13 cellular contexts compared by ENCODE assay signal in the genomic region with DNA sequence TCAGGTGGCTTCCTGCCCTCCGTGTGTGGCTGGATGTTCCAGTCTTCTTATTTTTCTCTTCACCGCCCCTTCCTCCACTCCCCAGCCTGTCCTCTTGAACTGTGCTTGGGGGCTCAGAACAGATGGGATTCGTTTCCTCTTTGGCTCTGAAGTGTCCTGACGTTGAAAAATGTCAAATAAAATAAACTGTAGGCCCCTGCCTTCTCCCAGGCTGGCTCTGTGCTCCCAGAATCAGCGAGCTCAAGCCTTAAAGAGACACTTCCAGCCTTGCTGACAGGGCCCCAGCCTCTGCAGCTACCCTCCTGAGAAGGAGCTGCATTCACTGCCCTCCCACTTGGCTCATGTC.
A peak's percentile ranks its signal among the peaks of the same experiment; 100 is the strongest.
DNase-seq lines count a peak whose midpoint lies in the region; ATAC-seq and TF ChIP-seq lines count a peak whose summit lies in the region.
"Had no signal": no experiment of that assay in that cellular context is flagged by ENCODE, and none has a peak within 500 bp of the region (broad histone marks: within the 10 kb centered on the region; RNA-seq: fewer than 3 reads in every experiment).

No MANE protein-coding gene starts in this region.

- 32 to 33% methylated on average over 5 of the region's 5 CpGs for WGBS in GM23248 (ENCODE audit: low coverage in 1 of 2, low lambda C conversion rate in 2 of 2, missing lambda C conversion rate in 2 of 2), 2 experiments
- 42 to 61% (median 46%) methylated on average over 5 of the region's 5 CpGs for WGBS in psoas muscle, 3 donors

- DNase-seq in GM23248, result no peak
- DNase-seq in WTC11 (ENCODE audit: low spot score), result no peak
- DNase-seq in left ventricle myocardium inferior, result no peak
- no peak for DNase-seq in psoas muscle
- DNase-seq in cerebellar nuclear complex (lab: John Stamatoyannopoulos, UW), result no peak
- DNase-seq in T-helper 1 cell, result no peak
- DNase-seq: activated CD8-positive, alpha-beta memory T cell treated with anti-CD3 and anti-CD28 coated beads for 24 hours; activated naive CD4-positive, alpha-beta T cell treated with Interleukin-2 at 50 U/mL for 16 hours; KG1; NCI-H2081 treated with DMSO at 0.1 percent for 48 hours; T1000 had no signal

- H3K27me3 Mint-ChIP-seq in WTC11 (ENCODE audit: low read depth), result no peaks in the 10 kb centered on the region

- peaks cover 55% of the 10 kb centered on the region for H3K4me1 ChIP-seq in GM23248 (ENCODE audit: insufficient read depth)
- peaks cover 99% of the 10 kb centered on the region for H3K4me1 ChIP-seq in left ventricle myocardium inferior
- H3K4me1 ChIP-seq in psoas muscle, result peaks cover 36% of the 10 kb centered on the region

- peak overlapping the region; percentile 48 for H3K4me2 ChIP-seq in GM23248 (ENCODE audit: unreplicated experiment)

- intact Hi-C loops in left ventricle myocardium inferior (cut with micrococcal nuclease), result no loop called here
- intact Hi-C loops in psoas muscle (cut with DNase I), result no loop called here

- H4K20me1 ChIP-seq in GM23248 (ENCODE audit: insufficient read depth), result no peaks in the 10 kb centered on the region

- ATAC-seq in WTC11 (peak; percentile 25; the same call in 1 of the 2 replicates), psoas muscle (no peak), GM18502 (IDR thresholded peaks at IDR 0.05; ENCODE audit: poor library complexity, unreplicated experiment) (no peak), GM21825 (IDR thresholded peaks at IDR 0.05; ENCODE audit: unreplicated experiment) (no peak)

- TF ChIP-seq CTCF in WTC11 (IDR thresholded peaks at IDR 0.05) (no peak), left ventricle myocardium inferior (IDR thresholded peaks at IDR 0.05; ENCODE audit: borderline replicate concordance) (no peak), psoas muscle (IDR thresholded peaks at IDR 0.05) (no peak)

- in situ Hi-C loops in GM23248 (cut with MboI), result no loop called here

- CTCF ChIA-PET in WTC11 (lab: Charles Lee), result interaction anchor here (0.7 to 5.5 kb wide), 3 partner anchors 9 to 68 kb away, joined by 5 to 32 read pairs (median 6); no protein-coding TSS in a partner anchor

- POLR2A ChIA-PET in WTC11 (lab: Charles Lee), result no interaction called here

- peaks cover 95% of the 10 kb centered on the region for H3K79me2 ChIP-seq in GM23248 (ENCODE audit: insufficient read depth)

- H3K9ac ChIP-seq in GM23248, result peak overlapping the region; percentile 22

- H3K9me3 ChIP-seq in GM23248 (ENCODE audit: low read depth) (no peaks in the 10 kb centered on the region), left ventricle myocardium inferior (replicated peaks) (no peaks in the 10 kb centered on the region), psoas muscle (no peaks in the 10 kb centered on the region)

- H3K27ac Mint-ChIP-seq in WTC11, result no peak overlapping the region

- H3K9me2 ChIP-seq in GM23248 (ENCODE audit: insufficient read depth), result no peaks in the 10 kb centered on the region

- H3K4me1 Mint-ChIP-seq in WTC11, result peaks cover 34% of the 10 kb centered on the region

- no peaks in the 10 kb centered on the region; the same call in 1 of the 2 replicates for H3K36me3 ChIP-seq in GM23248 (ENCODE audit: low read depth)
- H3K36me3 ChIP-seq in left ventricle myocardium inferior, result no peaks in the 10 kb centered on the region
- no peaks in the 10 kb centered on the region for H3K36me3 ChIP-seq in psoas muscle (ENCODE audit: insufficient read depth in 1 of 2, low read depth in 1 of 2)

- no peak overlapping the region for H2AFZ ChIP-seq in GM23248

- no peak overlapping the region for H3K4me3 ChIP-seq in GM23248
- no peak overlapping the region for H3K4me3 ChIP-seq in left ventricle myocardium inferior
- no peak overlapping the region for H3K4me3 ChIP-seq in psoas muscle

- H3K9me3 Mint-ChIP-seq in WTC11, result no peaks in the 10 kb centered on the region

- peak overlapping the region; percentile 92 for H3K27ac ChIP-seq in GM23248
- H3K27ac ChIP-seq in left ventricle myocardium inferior (replicated peaks), result peak overlapping the region; percentile 87
- peak overlapping the region; percentile 47 for H3K27ac ChIP-seq in psoas muscle

- H3K27me3 ChIP-seq in GM23248 (replicated peaks; ENCODE audit: insufficient read depth), result no peaks in the 10 kb centered on the region
- H3K27me3 ChIP-seq in left ventricle myocardium inferior (ENCODE audit: low read depth), result no peaks in the 10 kb centered on the region
- H3K27me3 ChIP-seq in psoas muscle (ENCODE audit: insufficient read depth in 3 of 3, low read length in 2 of 3), result no peaks in the 10 kb centered on the region

- H3F3A ChIP-seq in GM23248 (ENCODE audit: insufficient read depth), result peaks cover 69% of the 10 kb centered on the region

- H3K36me3 Mint-ChIP-seq in WTC11, result no peaks in the 10 kb centered on the region

- H3K4me3 Mint-ChIP-seq in WTC11, result no peak overlapping the region

TF ChIP-seq in WTC11, 78 proteins besides CTCF, POLR2A, EP300 and RAD21:
- TF ChIP-seq ZNF423 (CRISPR knock-in tag; IDR thresholded peaks at IDR 0.05) (no peak), FOXK1 (CRISPR knock-in tag; IDR thresholded peaks at IDR 0.05) (no peak), PRRX2 (CRISPR knock-in tag; IDR thresholded peaks at IDR 0.05) (no peak), SP1 (CRISPR knock-in tag; conservative IDR thresholded peaks at IDR 0.05) (no peak), EMX1 (CRISPR knock-in tag; IDR thresholded peaks at IDR 0.05) (no peak), MYBL2 (CRISPR knock-in tag; IDR thresholded peaks at IDR 0.05) (no peak), ZBTB21 (CRISPR knock-in tag; IDR thresholded peaks at IDR 0.05; ENCODE audit: borderline replicate concordance) (no peak), KAT7 (CRISPR knock-in tag; IDR thresholded peaks at IDR 0.05; ENCODE audit: borderline replicate concordance) (no peak), ATF1 (CRISPR knock-in tag; IDR thresholded peaks at IDR 0.05) (no peak)
- TF ChIP-seq, protein P1, sequence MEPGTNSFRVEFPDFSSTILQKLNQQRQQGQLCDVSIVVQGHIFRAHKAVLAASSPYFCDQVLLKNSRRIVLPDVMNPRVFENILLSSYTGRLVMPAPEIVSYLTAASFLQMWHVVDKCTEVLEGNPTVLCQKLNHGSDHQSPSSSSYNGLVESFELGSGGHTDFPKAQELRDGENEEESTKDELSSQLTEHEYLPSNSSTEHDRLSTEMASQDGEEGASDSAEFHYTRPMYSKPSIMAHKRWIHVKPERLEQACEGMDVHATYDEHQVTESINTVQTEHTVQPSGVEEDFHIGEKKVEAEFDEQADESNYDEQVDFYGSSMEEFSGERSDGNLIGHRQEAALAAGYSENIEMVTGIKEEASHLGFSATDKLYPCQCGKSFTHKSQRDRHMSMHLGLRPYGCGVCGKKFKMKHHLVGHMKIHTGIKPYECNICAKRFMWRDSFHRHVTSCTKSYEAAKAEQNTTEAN (CRISPR knock-in tag; IDR thresholded peaks at IDR 0.05), result no peak
- TF ChIP-seq, protein P2, sequence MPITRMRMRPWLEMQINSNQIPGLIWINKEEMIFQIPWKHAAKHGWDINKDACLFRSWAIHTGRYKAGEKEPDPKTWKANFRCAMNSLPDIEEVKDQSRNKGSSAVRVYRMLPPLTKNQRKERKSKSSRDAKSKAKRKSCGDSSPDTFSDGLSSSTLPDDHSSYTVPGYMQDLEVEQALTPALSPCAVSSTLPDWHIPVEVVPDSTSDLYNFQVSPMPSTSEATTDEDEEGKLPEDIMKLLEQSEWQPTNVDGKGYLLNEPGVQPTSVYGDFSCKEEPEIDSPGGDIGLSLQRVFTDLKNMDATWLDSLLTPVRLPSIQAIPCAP (CRISPR knock-in tag; IDR thresholded peaks at IDR 0.05), result no peak
- TF ChIP-seq, protein P3, sequence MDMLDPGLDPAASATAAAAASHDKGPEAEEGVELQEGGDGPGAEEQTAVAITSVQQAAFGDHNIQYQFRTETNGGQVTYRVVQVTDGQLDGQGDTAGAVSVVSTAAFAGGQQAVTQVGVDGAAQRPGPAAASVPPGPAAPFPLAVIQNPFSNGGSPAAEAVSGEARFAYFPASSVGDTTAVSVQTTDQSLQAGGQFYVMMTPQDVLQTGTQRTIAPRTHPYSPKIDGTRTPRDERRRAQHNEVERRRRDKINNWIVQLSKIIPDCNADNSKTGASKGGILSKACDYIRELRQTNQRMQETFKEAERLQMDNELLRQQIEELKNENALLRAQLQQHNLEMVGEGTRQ (CRISPR knock-in tag; IDR thresholded peaks at IDR 0.05), result no peak
- TF ChIP-seq, protein P4, sequence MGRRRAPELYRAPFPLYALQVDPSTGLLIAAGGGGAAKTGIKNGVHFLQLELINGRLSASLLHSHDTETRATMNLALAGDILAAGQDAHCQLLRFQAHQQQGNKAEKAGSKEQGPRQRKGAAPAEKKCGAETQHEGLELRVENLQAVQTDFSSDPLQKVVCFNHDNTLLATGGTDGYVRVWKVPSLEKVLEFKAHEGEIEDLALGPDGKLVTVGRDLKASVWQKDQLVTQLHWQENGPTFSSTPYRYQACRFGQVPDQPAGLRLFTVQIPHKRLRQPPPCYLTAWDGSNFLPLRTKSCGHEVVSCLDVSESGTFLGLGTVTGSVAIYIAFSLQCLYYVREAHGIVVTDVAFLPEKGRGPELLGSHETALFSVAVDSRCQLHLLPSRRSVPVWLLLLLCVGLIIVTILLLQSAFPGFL (CRISPR knock-in tag; IDR thresholded peaks at IDR 0.05; ENCODE audit: borderline replicate concordance), result no peak
- TF ChIP-seq, protein P5, sequence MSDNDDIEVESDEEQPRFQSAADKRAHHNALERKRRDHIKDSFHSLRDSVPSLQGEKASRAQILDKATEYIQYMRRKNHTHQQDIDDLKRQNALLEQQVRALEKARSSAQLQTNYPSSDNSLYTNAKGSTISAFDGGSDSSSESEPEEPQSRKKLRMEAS (CRISPR knock-in tag; IDR thresholded peaks at IDR 0.05), result no peak
TF ChIP-seq in WTC11: peak in this region for 0.
